14 cellular contexts compared by ENCODE assay signal in the genomic region with DNA sequence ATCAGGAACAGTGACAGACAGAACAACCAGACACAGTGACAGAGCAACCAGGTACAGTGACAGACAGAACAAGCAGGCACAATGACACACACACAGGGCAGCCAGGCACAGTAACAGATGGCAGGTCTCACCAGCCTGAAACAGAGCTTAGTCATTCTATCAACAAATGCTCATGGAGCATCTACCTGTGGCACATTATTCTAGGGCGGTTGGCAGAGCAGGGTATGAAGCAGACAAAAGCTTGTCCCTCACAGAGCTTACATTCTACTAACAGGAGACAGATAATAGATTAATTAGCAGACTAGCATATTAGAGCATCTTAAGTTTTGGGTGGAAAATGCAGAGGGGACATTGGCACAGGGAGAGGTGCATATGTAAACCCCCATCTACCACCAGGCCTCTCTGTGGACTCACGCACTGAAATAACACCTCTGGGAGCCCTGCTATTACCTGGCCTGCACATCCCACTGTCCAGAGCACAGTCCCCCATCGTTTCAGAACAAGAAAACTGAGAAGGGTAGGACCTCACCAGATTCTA.
"Had no signal": no experiment of that assay in that cellular context is flagged by ENCODE, and none has a peak within 500 bp of the region (broad histone marks: within the 10 kb centered on the region; RNA-seq: fewer than 3 reads in every experiment).

No MANE protein-coding gene starts in this region.

- DNase-seq: activated CD4-positive, alpha-beta T cell treated with anti-CD3 and anti-CD28 coated beads for 1 hour; activated CD4-positive, alpha-beta T cell treated with anti-CD3 and anti-CD28 coated beads, Interleukin-2, amount 50 U/mL, for 48 hours; activated naive CD4-positive, alpha-beta T cell; activated T-cell treated with anti-CD3 and anti-CD28 coated beads, Interleukin-2, amount 50 U/mL, for 72 hours; caudate nucleus; erythroblast; mucosa of descending colon; occipital lobe; stimulated activated CD4-positive, alpha-beta T cell treated with anti-CD3 and anti-CD28 coated beads, Interleukin-12 subunit alpha, Interleukin-12 subunit beta, amount 100 ng/mL, for 4 hours; stimulated activated naive CD4-positive, alpha-beta T cell treated with Interleukin-2 at 50 U/mL for 16 hours; T-helper 9 cell had no signal

- H3K4me1 ChIP-seq: adrenal gland, testis had no signal

- H3K4me3 Mint-ChIP-seq: activated T-cell treated with anti-CD3 and anti-CD28 coated beads, Interleukin-2, amount 50 U/mL, for 72 hours; natural killer cell treated with Interleukin-12 subunit alpha and Interleukin-12 subunit beta and Interleukin-15 and Interleukin-18, amount 100 ng/mL, for 72 hours had no signal

- H3K27me3 ChIP-seq: adrenal gland, testis had no signal

- H3K36me3 ChIP-seq: adrenal gland had no signal

- ATAC-seq: activated T-cell treated with anti-CD3 and anti-CD28 coated beads, Interleukin-2, amount 50 U/mL, for 72 hours; mucosa of descending colon; natural killer cell treated with Interleukin-12 subunit alpha and Interleukin-12 subunit beta and Interleukin-15 and Interleukin-18, amount 100 ng/mL, for 72 hours had no signal

- H3K4me3 ChIP-seq: adrenal gland, mucosa of descending colon, testis had no signal

- H3K27ac ChIP-seq: adrenal gland, testis had no signal

- H3K27ac Mint-ChIP-seq: activated T-cell treated with anti-CD3 and anti-CD28 coated beads, Interleukin-2, amount 50 U/mL, for 72 hours; natural killer cell treated with Interleukin-12 subunit alpha and Interleukin-12 subunit beta and Interleukin-15 and Interleukin-18, amount 100 ng/mL, for 72 hours had no signal

- H3K9me3 ChIP-seq: testis had no signal
